Comparison of ENCODE assay signal across 1 cellular context in genomic region chr16:80176114-80176513, GRCh38.
TF ChIP-seq lines count a peak whose summit lies in the region.

No MANE protein-coding gene starts in this region.

TF ChIP-seq in SK-N-SH, 30 proteins besides CTCF, POLR2A, EP300 and RAD21 (continued from another document):
- TF ChIP-seq MEF2A (IDR thresholded peaks at IDR 0.05; ENCODE audit: borderline replicate concordance, low read depth) (no peak), NFIC (IDR thresholded peaks at IDR 0.05; ENCODE audit: borderline replicate concordance) (no peak), JUND (IDR thresholded peaks at IDR 0.05) (no peak)
- TF ChIP-seq, protein P1, sequence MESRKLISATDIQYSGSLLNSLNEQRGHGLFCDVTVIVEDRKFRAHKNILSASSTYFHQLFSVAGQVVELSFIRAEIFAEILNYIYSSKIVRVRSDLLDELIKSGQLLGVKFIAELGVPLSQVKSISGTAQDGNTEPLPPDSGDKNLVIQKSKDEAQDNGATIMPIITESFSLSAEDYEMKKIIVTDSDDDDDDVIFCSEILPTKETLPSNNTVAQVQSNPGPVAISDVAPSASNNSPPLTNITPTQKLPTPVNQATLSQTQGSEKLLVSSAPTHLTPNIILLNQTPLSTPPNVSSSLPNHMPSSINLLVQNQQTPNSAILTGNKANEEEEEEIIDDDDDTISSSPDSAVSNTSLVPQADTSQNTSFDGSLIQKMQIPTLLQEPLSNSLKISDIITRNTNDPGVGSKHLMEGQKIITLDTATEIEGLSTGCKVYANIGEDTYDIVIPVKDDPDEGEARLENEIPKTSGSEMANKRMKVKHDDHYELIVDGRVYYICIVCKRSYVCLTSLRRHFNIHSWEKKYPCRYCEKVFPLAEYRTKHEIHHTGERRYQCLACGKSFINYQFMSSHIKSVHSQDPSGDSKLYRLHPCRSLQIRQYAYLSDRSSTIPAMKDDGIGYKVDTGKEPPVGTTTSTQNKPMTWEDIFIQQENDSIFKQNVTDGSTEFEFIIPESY (IDR thresholded peaks at IDR 0.05; ENCODE audit: borderline replicate concordance, low read depth): no peak
